18 cellular contexts compared by ENCODE assay signal in genomic region chr4:180999217-180999616, GRCh38.
A peak's percentile ranks its signal among the peaks of the same experiment; 100 is the strongest.
DNase-seq lines count a peak whose midpoint lies in the region; ATAC-seq lines count a peak whose summit lies in the region.
"Had no signal": no experiment of that assay in that cellular context is flagged by ENCODE, and none has a peak within 500 bp of the region (broad histone marks: within the 10 kb centered on the region; RNA-seq: fewer than 3 reads in every experiment).

No MANE protein-coding gene starts in this region.

- no peak for ATAC-seq in HG02642 (IDR thresholded peaks at IDR 0.05; ENCODE audit: poor library complexity, unreplicated experiment)
- ATAC-seq in activated CD8-positive, alpha-beta T cell treated with anti-CD3 and anti-CD28 coated beads, Interleukin-2, amount 10 ng/mL, durations not matched to agents 7 days and 5 days = no peak
- ATAC-seq: GM23338, K562 had no signal

- H3K36me3 Mint-ChIP-seq in activated T-cell treated with anti-CD3 and anti-CD28 coated beads, Interleukin-2, amount 50 U/mL, for 24 hours (ENCODE audit: low read depth) = no peaks in the 10 kb centered on the region
- H3K36me3 Mint-ChIP-seq in activated CD8-positive, alpha-beta T cell treated with anti-CD3 and anti-CD28 coated beads, Interleukin-2, amount 10 ng/mL, durations not matched to agents 7 days and 5 days (ENCODE audit: low read depth) = no peaks in the 10 kb centered on the region

- no peak overlapping the region for H3K4me3 Mint-ChIP-seq in activated T-cell treated with anti-CD3 and anti-CD28 coated beads, Interleukin-2, amount 50 U/mL, for 24 hours
- H3K4me3 Mint-ChIP-seq in activated CD8-positive, alpha-beta T cell treated with anti-CD3 and anti-CD28 coated beads, Interleukin-2, amount 10 ng/mL, durations not matched to agents 7 days and 5 days = no peak overlapping the region
- H3K4me3 Mint-ChIP-seq: GM23338 had no signal

- peaks cover 16% of the 10 kb centered on the region for H3K9me3 Mint-ChIP-seq in activated T-cell treated with anti-CD3 and anti-CD28 coated beads, Interleukin-2, amount 50 U/mL, for 24 hours
- H3K9me3 Mint-ChIP-seq in activated CD8-positive, alpha-beta T cell treated with anti-CD3 and anti-CD28 coated beads, Interleukin-2, amount 10 ng/mL, durations not matched to agents 7 days and 5 days (ENCODE audit: insufficient read depth) = peaks cover 4% of the 10 kb centered on the region

- H3K27ac Mint-ChIP-seq in activated T-cell treated with anti-CD3 and anti-CD28 coated beads, Interleukin-2, amount 50 U/mL, for 24 hours = no peak overlapping the region
- H3K27ac Mint-ChIP-seq in activated CD8-positive, alpha-beta T cell treated with anti-CD3 and anti-CD28 coated beads, Interleukin-2, amount 10 ng/mL, durations not matched to agents 7 days and 5 days = no peak overlapping the region
- H3K27ac Mint-ChIP-seq: GM23338 had no signal

- no peaks in the 10 kb centered on the region for H3K27me3 Mint-ChIP-seq in activated T-cell treated with anti-CD3 and anti-CD28 coated beads, Interleukin-2, amount 50 U/mL, for 24 hours
- H3K27me3 Mint-ChIP-seq in activated CD8-positive, alpha-beta T cell treated with anti-CD3 and anti-CD28 coated beads, Interleukin-2, amount 10 ng/mL, durations not matched to agents 7 days and 5 days (ENCODE audit: low read depth) = no peaks in the 10 kb centered on the region

- CTCF ChIA-PET in activated CD8-positive, alpha-beta T cell treated with anti-CD3 and anti-CD28 coated beads, Interleukin-2, amount 10 ng/mL, durations not matched to agents 7 days and 5 days (lab: Charles Lee) = no interaction called here

- no peaks in the 10 kb centered on the region for H3K4me1 Mint-ChIP-seq in activated T-cell treated with anti-CD3 and anti-CD28 coated beads, Interleukin-2, amount 50 U/mL, for 24 hours (ENCODE audit: low read depth)
- H3K4me1 Mint-ChIP-seq in activated CD8-positive, alpha-beta T cell treated with anti-CD3 and anti-CD28 coated beads, Interleukin-2, amount 10 ng/mL, durations not matched to agents 7 days and 5 days (ENCODE audit: low read depth) = no peaks in the 10 kb centered on the region
- H3K4me1 Mint-ChIP-seq: GM23338 had no signal

- POLR2A ChIA-PET in activated CD8-positive, alpha-beta T cell treated with anti-CD3 and anti-CD28 coated beads, Interleukin-2, amount 10 ng/mL, durations not matched to agents 7 days and 5 days (lab: Charles Lee) = no interaction called here

- DNase-seq in NCI-H2107 treated with DMSO at 0.1 percent for 48 hours (lab: John Stamatoyannopoulos, UW; ENCODE audit: unreplicated experiment) = peak; percentile 36
- DNase-seq in NCI-H2107 (lab: John Stamatoyannopoulos, UW) = no peak
- DNase-seq in NCI-H1092 (lab: John Stamatoyannopoulos, UW) = peak; percentile 3
- peak; percentile 81 for DNase-seq in NCI-H69 (lab: John Stamatoyannopoulos, UW)
- DNase-seq in fibroblast of peridontal ligament (ENCODE audit: extremely low read depth) = peak; percentile 43
- DNase-seq in activated T-cell treated with anti-CD3 and anti-CD28 coated beads, Interleukin-2, amount 50 U/mL, for 24 hours = no peak
- no peak for DNase-seq in activated CD8-positive, alpha-beta T cell treated with anti-CD3 and anti-CD28 coated beads, Interleukin-2, amount 10 ng/mL, durations not matched to agents 7 days and 5 days
- DNase-seq: 8988T; DND-41; GDM1; NCI-H1048; NCI-H2029; NK-92 treated with Interleukin-12 subunit alpha and Interleukin-12 subunit beta, amount 100 ng/mL, for 24 hours; OCI-M1; RPMI8226 had no signal

Comparison
In these comparisons a context has a peak if more than half of its experiments do, and no peak if none do; other contexts are left out.
1. DNase-seq: peak in NCI-H2107 treated with DMSO at 0.1 percent for 48 hours (single experiment), NCI-H1092 (single experiment), NCI-H69 (single experiment) and fibroblast of peridontal ligament (single experiment); none in NCI-H2107 (single experiment), activated T-cell treated with anti-CD3 and anti-CD28 coated beads, Interleukin-2, amount 50 U/mL, for 24 hours (single experiment) and activated CD8-positive, alpha-beta T cell treated with anti-CD3 and anti-CD28 coated beads, Interleukin-2, amount 10 ng/mL, durations not matched to agents 7 days and 5 days (single experiment).